Comparison of ENCODE assay signal across 16 cellular contexts in genomic region chr4:84920591-84920990, GRCh38. TPM values are rescaled to one million over a fixed set of nuclear protein-coding genes. Genes with fewer than 3 reads are reported as not detected.
DNase-seq lines count a peak whose midpoint lies in the region; ATAC-seq, FAIRE-seq and TF ChIP-seq lines count a peak whose summit lies in the region.
"Had no signal": no experiment of that assay in that cellular context is flagged by ENCODE, and none has a peak within 500 bp of the region (broad histone marks: within the 10 kb centered on the region; RNA-seq: fewer than 3 reads in every experiment).

No MANE protein-coding gene starts in this region.

- H3K27ac Mint-ChIP-seq in effector memory CD8-positive, alpha-beta T cell, result no peak overlapping the region
- no peak overlapping the region for H3K27ac Mint-ChIP-seq in Calu3 (ENCODE audit: unreplicated experiment)
- H3K27ac Mint-ChIP-seq: activated naive CD4-positive, alpha-beta T cell treated with anti-CD3 and anti-CD28 coated beads, Interleukin-2, amount 50 U/mL, for 72 hours; stimulated activated naive CD8-positive, alpha-beta T cell treated with anti-CD3 and anti-CD28 coated beads, Interleukin-15, Interleukin-2, amounts not matched to agents 100 ng/mL and 50 ng/mL, for 24 hours had no signal

- no TSS peak for BruUV-seq in endothelial cell of umbilical vein (replicated peaks; lab: Mats Ljungman, UMichigan)
- no TSS peak for BruUV-seq in Calu3 (replicated peaks; lab: Mats Ljungman, UMichigan)

- intact Hi-C loops in endothelial cell of umbilical vein (cut with micrococcal nuclease) (no loop called here), Calu3 (cut with micrococcal nuclease; ENCODE audit: unreplicated experiment) (no loop called here)

- H3K4me1 ChIP-seq in endothelial cell of umbilical vein (ENCODE audit: control insufficient read depth, extremely low read depth, insufficient read depth, low read length), result peaks cover 37% of the 10 kb centered on the region
- H3K4me1 ChIP-seq: SJCRH30 had no signal

- no peaks in the 10 kb centered on the region for H3K27me3 Mint-ChIP-seq in effector memory CD8-positive, alpha-beta T cell
- H3K27me3 Mint-ChIP-seq in Calu3 (ENCODE audit: unreplicated experiment), result no peaks in the 10 kb centered on the region
- H3K27me3 Mint-ChIP-seq: stimulated activated naive CD8-positive, alpha-beta T cell treated with anti-CD3 and anti-CD28 coated beads, Interleukin-15, Interleukin-2, amounts not matched to agents 100 ng/mL and 50 ng/mL, for 24 hours had no signal

- CTCF ChIA-PET in endothelial cell of umbilical vein (lab: Charles Lee) (no interaction called here), Calu3 (lab: Charles Lee) (no interaction called here)

- H3K36me3 ChIP-seq in endothelial cell of umbilical vein (ENCODE audit: control insufficient read depth in 2 of 2, extremely low read depth in 1 of 2, insufficient read depth in 2 of 2, low read length in 2 of 2), result peaks cover 0 to 2% of the 10 kb centered on the region in 2 experiments
- H3K36me3 ChIP-seq: esophagus muscularis mucosa had no signal

- H3K4me2 ChIP-seq in endothelial cell of umbilical vein (ENCODE audit: insufficient read depth, low read length), result peak overlapping the region; percentile 74

- H3K4me3 ChIP-seq in NB4 (ENCODE audit: low read depth, low read length) (no peak overlapping the region), endothelial cell of umbilical vein (replicated peaks in 1 of 3; ENCODE audit: insufficient read depth in 1 of 3, low read depth in 1 of 3, low read length in 3 of 3) (no peak overlapping the region)
- H3K4me3 ChIP-seq: esophagus muscularis mucosa, SJCRH30 had no signal

- DNase-seq in EH (ENCODE audit: low read depth) (peak; percentile 74), NB4 (ENCODE audit: low read depth) (peak; percentile 36), endothelial cell of umbilical vein (ENCODE audit: low read depth, low spot score) (peak; percentile 65), non-pigmented ciliary epithelial cell (ENCODE audit: low read depth) (peak; percentile 22), Calu3 (no peak)
- DNase-seq in activated CD4-positive, alpha-beta T cell treated with anti-CD3 and anti-CD28 coated beads, Interleukin-2, amount 50 U/mL, for 4 hours, result no peak
- DNase-seq in effector memory CD8-positive, alpha-beta T cell, result no peak
- DNase-seq: DMS153; H9; NCI-H187; SJCRH30; stimulated activated CD4-positive, alpha-beta T cell treated with anti-CD3 and anti-CD28 coated beads, Interleukin-15, amount 100 ng/mL, for 24 hours had no signal

- H4K20me1 ChIP-seq in endothelial cell of umbilical vein (replicated peaks; ENCODE audit: control insufficient read depth, extremely low read depth, insufficient read depth, low read length), result peaks cover 11% of the 10 kb centered on the region

- H3K79me2 ChIP-seq in endothelial cell of umbilical vein (ENCODE audit: control insufficient read depth, insufficient read depth, low read length), result peaks cover 68% of the 10 kb centered on the region

- dilution Hi-C loops in endothelial cell of umbilical vein (cut with MboI; ENCODE audit: extremely low pct_ligation_motif_present, low sequenced_read_pairs), result no loop called here

- no peaks in the 10 kb centered on the region for H3K36me3 Mint-ChIP-seq in effector memory CD8-positive, alpha-beta T cell (ENCODE audit: insufficient read depth)
- no peaks in the 10 kb centered on the region for H3K36me3 Mint-ChIP-seq in Calu3 (ENCODE audit: insufficient read depth, unreplicated experiment)
- H3K36me3 Mint-ChIP-seq: activated naive CD4-positive, alpha-beta T cell treated with anti-CD3 and anti-CD28 coated beads, Interleukin-2, amount 50 U/mL, for 72 hours had no signal

- TF ChIP-seq POLR2A in NB4 (IDR thresholded peaks at IDR 0.05; ENCODE audit: extremely low read depth, insufficient read length) (no peak), endothelial cell of umbilical vein (IDR thresholded peaks at IDR 0.05; ENCODE audit: low read depth, low read length) (no peak)

- H2AFZ ChIP-seq in endothelial cell of umbilical vein (ENCODE audit: low read depth, low read length), result no peak overlapping the region

- peak overlapping the region; percentile 56 for H3K27ac ChIP-seq in endothelial cell of umbilical vein (ENCODE audit: insufficient read depth, low read depth, low read length)
- H3K27ac ChIP-seq: esophagus muscularis mucosa, SJCRH30 had no signal

- H3K4me1 Mint-ChIP-seq in effector memory CD8-positive, alpha-beta T cell (ENCODE audit: low read depth in 2 of 2), result no peaks in the 10 kb centered on the region
- peaks cover 18% of the 10 kb centered on the region for H3K4me1 Mint-ChIP-seq in Calu3 (ENCODE audit: low read depth, unreplicated experiment)

- no peak for FAIRE-seq in endothelial cell of umbilical vein (lab: Jason Lieb, UNC)

- H3K9me1 ChIP-seq in endothelial cell of umbilical vein (replicated peaks; ENCODE audit: control insufficient read depth, extremely low read depth, insufficient read depth, low read length), result no peaks in the 10 kb centered on the region

- TF ChIP-seq CTCF in NB4 (IDR thresholded peaks at IDR 0.05; ENCODE audit: low read depth, low read length) (no peak), endothelial cell of umbilical vein (IDR thresholded peaks at IDR 0.05; ENCODE audit: extremely low read depth in 1 of 2, insufficient read depth in 1 of 2, low read depth in 1 of 2, low read length in 2 of 2) (no peak), Calu3 (IDR thresholded peaks at IDR 0.05; ENCODE audit: unreplicated experiment) (no peak)

- H3K9ac ChIP-seq in endothelial cell of umbilical vein (replicated peaks; ENCODE audit: extremely low read depth, insufficient read depth, low read length), result peak overlapping the region; percentile 2

- H3K9me3 Mint-ChIP-seq in effector memory CD8-positive, alpha-beta T cell, result peaks cover 0 to 4% of the 10 kb centered on the region in 2 donors
- no peaks in the 10 kb centered on the region for H3K9me3 Mint-ChIP-seq in Calu3 (ENCODE audit: low read depth, unreplicated experiment)
- H3K9me3 Mint-ChIP-seq: activated naive CD4-positive, alpha-beta T cell treated with anti-CD3 and anti-CD28 coated beads, Interleukin-2, amount 50 U/mL, for 72 hours; H9; stimulated activated naive CD8-positive, alpha-beta T cell treated with anti-CD3 and anti-CD28 coated beads, Interleukin-15, Interleukin-2, amounts not matched to agents 100 ng/mL and 50 ng/mL, for 24 hours had no signal

- no peaks in the 10 kb centered on the region for H3K9me3 ChIP-seq in endothelial cell of umbilical vein (replicated peaks; ENCODE audit: control insufficient read depth, insufficient read depth, low read length)
- H3K9me3 ChIP-seq: esophagus muscularis mucosa, SJCRH30 had no signal

- H3K27me3 ChIP-seq in endothelial cell of umbilical vein (ENCODE audit: control insufficient read depth in 2 of 2, insufficient read depth in 2 of 2, low read length in 2 of 2), result no peaks in the 10 kb centered on the region
- H3K27me3 ChIP-seq: esophagus muscularis mucosa, SJCRH30 had no signal

- no peak for ATAC-seq in HG03045 (IDR thresholded peaks at IDR 0.05; ENCODE audit: unreplicated experiment)
- no peak for ATAC-seq in effector memory CD8-positive, alpha-beta T cell (replicated peaks)
- ATAC-seq: activated naive CD4-positive, alpha-beta T cell treated with anti-CD3 and anti-CD28 coated beads, Interleukin-2, amount 50 U/mL, for 72 hours had no signal

- H3K4me3 Mint-ChIP-seq in effector memory CD8-positive, alpha-beta T cell, result no peak overlapping the region
- no peak overlapping the region for H3K4me3 Mint-ChIP-seq in Calu3 (ENCODE audit: low read depth, unreplicated experiment)
- H3K4me3 Mint-ChIP-seq: H9; stimulated activated naive CD8-positive, alpha-beta T cell treated with anti-CD3 and anti-CD28 coated beads, Interleukin-15, Interleukin-2, amounts not matched to agents 100 ng/mL and 50 ng/mL, for 24 hours had no signal

- POLR2A ChIA-PET in endothelial cell of umbilical vein (lab: Charles Lee), result no interaction called here

TF ChIP-seq in endothelial cell of umbilical vein, 7 proteins besides CTCF, POLR2A, EP300 and RAD21:
- TF ChIP-seq FOS (IDR thresholded peaks at IDR 0.05; ENCODE audit: borderline replicate concordance, insufficient read depth, low read length), result peak; percentile 51
- no peak for TF ChIP-seq EZH2 (IDR thresholded peaks at IDR 0.05; ENCODE audit: borderline replicate concordance, low read depth, low read length, severe bottlenecking)
- peak; percentile 68 for TF ChIP-seq JUN (IDR thresholded peaks at IDR 0.05; ENCODE audit: borderline replicate concordance, insufficient read depth, insufficient read length, low read depth)

RNA-seq across cellular contexts. Expression of gene WDFY3, which starts 45.9 kb away (rescaled TPM):
- total RNA-seq in endothelial cell of umbilical vein (89.7 and 113 TPM in 2 replicates), Calu3 (2022) (25.1 and 31.5 TPM in 2 replicates)
- polyA plus RNA-seq in endothelial cell of umbilical vein, result 37.0 and 42.7 TPM in 2 replicates
- 28.1 and 28.7 TPM in 2 replicates for polyA plus RNA-seq in endothelial cell of umbilical vein (2011; cell fraction: cytosol; rRNA removed)
- polyA plus RNA-seq in endothelial cell of umbilical vein (2011; cell fraction: nucleus; rRNA removed), result 114 and 125 TPM in 2 replicates
- 34.4 and 54.7 TPM in 2 replicates for polyA plus RNA-seq in endothelial cell of umbilical vein (2012)
- 304 and 350 TPM in 2 replicates for polyA minus RNA-seq in endothelial cell of umbilical vein
- 17.5 TPM for polyA minus RNA-seq in endothelial cell of umbilical vein (2011; cell fraction: cytosol; rRNA and poly(A)+ RNA removed)
- 694 and 1,077 TPM in 2 replicates for polyA minus RNA-seq in endothelial cell of umbilical vein (2011; cell fraction: nucleus; rRNA and poly(A)+ RNA removed)

Comparison
In these comparisons a context has a peak if more than half of its experiments do, and no peak if none do; other contexts are left out.
1. DNase-seq: peak in EH (single experiment), NB4 (single experiment), endothelial cell of umbilical vein (single experiment) and non-pigmented ciliary epithelial cell (single experiment); none in activated CD4-positive, alpha-beta T cell treated with anti-CD3 and anti-CD28 coated beads, Interleukin-2, amount 50 U/mL, for 4 hours (0 of 2), effector memory CD8-positive, alpha-beta T cell (0 of 3) and Calu3 (single experiment).